ENCODE assay signal across 1 cellular context in genomic region chr2:40844353-40845277, GRCh38.
TF ChIP-seq lines count a peak whose summit lies in the region.

No MANE protein-coding gene starts in this region.

TF ChIP-seq in WTC11, 78 proteins besides CTCF, POLR2A, EP300 and RAD21 (continued from another document):
- TF ChIP-seq CDX4 (CRISPR knock-in tag; IDR thresholded peaks at IDR 0.05; ENCODE audit: borderline replicate concordance): no peak
